Comparison of ENCODE assay signal across 8 cellular contexts in genomic region chr2:112262876-112263275, GRCh38.
"Had no signal": no experiment of that assay in that cellular context is flagged by ENCODE, and none has a peak within 500 bp of the region (broad histone marks: within the 10 kb centered on the region; RNA-seq: fewer than 3 reads in every experiment).

No MANE protein-coding gene starts in this region.

- H3K9me3 ChIP-seq: HAP-1 had no signal

- H3K4me3 Mint-ChIP-seq: HFFc6 had no signal

- H3K27ac Mint-ChIP-seq: HFFc6 had no signal

- DNase-seq: GM23248, GOT3, H7, HFFc6, IMR-90 had no signal

- FAIRE-seq: HTR-8/SVneo had no signal

- H3K4me3 ChIP-seq: GM23248, HAP-1 had no signal

- ATAC-seq: HCT116 had no signal

- H3K36me3 ChIP-seq: HAP-1 had no signal

- H2AFZ ChIP-seq: GM23248 had no signal

- H3K9ac ChIP-seq: GM23248 had no signal

- H3K27ac ChIP-seq: GM23248 had no signal
